ENCODE assay signal across 11 cellular contexts in the genomic region with DNA sequence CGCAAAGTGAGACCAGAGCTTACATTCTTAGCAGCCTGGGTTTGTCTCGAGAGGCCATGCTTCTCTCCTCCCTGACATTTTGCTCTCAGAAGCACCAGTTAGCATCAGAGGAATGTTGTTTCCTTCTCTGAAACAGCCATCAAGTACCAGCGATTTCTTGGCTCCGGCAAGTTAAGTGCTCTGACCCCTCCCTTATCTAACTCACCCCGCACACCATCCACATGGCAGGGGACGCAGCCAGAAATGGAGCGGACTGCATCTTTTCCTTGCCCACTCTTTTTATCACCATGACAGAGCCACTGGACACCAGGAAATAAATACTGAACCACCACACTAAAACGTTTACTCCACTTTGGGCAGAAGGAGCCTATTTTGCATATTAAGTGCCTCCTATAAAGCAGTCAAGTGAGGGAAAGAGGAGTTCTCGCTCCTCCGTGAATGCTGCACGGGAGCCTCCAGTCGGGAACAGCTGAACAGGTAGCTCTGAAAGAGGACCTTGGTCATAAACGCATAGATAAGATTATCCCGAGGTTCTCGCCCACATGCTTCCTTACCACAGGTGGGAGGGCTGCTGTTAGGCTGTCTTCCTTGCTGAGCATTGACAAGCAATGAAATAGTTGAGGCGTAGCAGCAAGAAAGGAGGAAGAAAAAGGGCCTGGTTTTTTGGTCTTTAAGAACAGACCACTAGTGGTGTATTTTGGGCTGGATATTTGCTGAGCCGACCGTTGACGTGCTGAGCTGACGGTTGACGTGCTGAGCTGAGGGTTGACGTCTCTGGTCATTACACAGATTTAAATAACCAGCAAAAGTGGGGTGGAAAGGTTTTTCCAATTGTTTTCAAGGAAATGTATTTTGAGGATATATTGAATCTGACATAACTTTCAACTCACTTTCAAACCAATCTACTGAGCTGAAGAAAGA.
DNase-seq lines count a peak whose midpoint lies in the region; ATAC-seq and TF ChIP-seq lines count a peak whose summit lies in the region.
"Had no signal": no experiment of that assay in that cellular context is flagged by ENCODE, and none has a peak within 500 bp of the region (broad histone marks: within the 10 kb centered on the region; RNA-seq: fewer than 3 reads in every experiment).

No MANE protein-coding gene starts in this region.

- WGBS in gastroesophageal sphincter (ENCODE audit: low coverage in 1 of 2), 2 donors, result 67 to 78% methylated on average over 15 to 19 of the region's 22 CpGs

- H3K27ac ChIP-seq in breast epithelium, result peak overlapping the region; percentile 96 to 97
- peak overlapping the region; percentile 85 to 97 (median 93) for H3K27ac ChIP-seq in gastroesophageal sphincter
- peak overlapping the region; percentile 88 for H3K27ac ChIP-seq in vagina

- no peak for ATAC-seq in gastroesophageal sphincter
- ATAC-seq in natural killer cell, result no peak
- ATAC-seq in GM18520 (IDR thresholded peaks at IDR 0.05; ENCODE audit: unreplicated experiment), result no peak

- H3K9me3 Mint-ChIP-seq in MCF 10A (ENCODE audit: unreplicated experiment), result no peaks in the 10 kb centered on the region
- no peaks in the 10 kb centered on the region for H3K9me3 Mint-ChIP-seq in natural killer cell

- H3K4me1 ChIP-seq in breast epithelium (no peaks in the 10 kb centered on the region), gastroesophageal sphincter (peaks cover 2 to 27% (median 11%) of the 10 kb centered on the region in 3 donors), vagina (peaks cover 39% of the 10 kb centered on the region)

- CTCF ChIA-PET in MCF 10A (lab: Yijun Ruan, JAX), result interaction anchor here (0.6 to 2.7 kb wide), 7 partner anchors 8 to 1408 kb away, joined by 3 to 15 read pairs (median 3); no protein-coding TSS in a partner anchor

- no peak for TF ChIP-seq EP300 in gastroesophageal sphincter (IDR thresholded peaks at IDR 0.05)

- no peak overlapping the region for H3K4me3 Mint-ChIP-seq in MCF 10A (ENCODE audit: unreplicated experiment)
- H3K4me3 Mint-ChIP-seq in natural killer cell, result no peak overlapping the region

- H3K36me3 Mint-ChIP-seq in MCF 10A (ENCODE audit: insufficient read depth, unreplicated experiment), result peaks cover 75% of the 10 kb centered on the region
- peaks cover 17% of the 10 kb centered on the region for H3K36me3 Mint-ChIP-seq in natural killer cell

- TF ChIP-seq POLR2A in breast epithelium (IDR thresholded peaks at IDR 0.05), result no peak
- TF ChIP-seq POLR2A in gastroesophageal sphincter (IDR thresholded peaks at IDR 0.05), result no peak
- TF ChIP-seq POLR2A in vagina (IDR thresholded peaks at IDR 0.05), result no peak

- H3K27me3 Mint-ChIP-seq in MCF 10A (ENCODE audit: insufficient read depth, unreplicated experiment), result no peaks in the 10 kb centered on the region
- no peaks in the 10 kb centered on the region for H3K27me3 Mint-ChIP-seq in natural killer cell (ENCODE audit: low read depth in 2 of 2)

- H3K4me3 ChIP-seq in breast epithelium (peak overlapping the region in 1 of 3 donors; percentile 40), gastroesophageal sphincter (peak overlapping the region; percentile 42 to 57), vagina (peak overlapping the region; percentile 46 to 49)

- BruUV-seq in MCF 10A (replicated peaks; lab: Mats Ljungman, UMichigan), result no TSS peak

- TF ChIP-seq CTCF in breast epithelium (IDR thresholded peaks at IDR 0.05), result no peak
- no peak for TF ChIP-seq CTCF in MCF 10A (IDR thresholded peaks at IDR 0.05; ENCODE audit: unreplicated experiment)
- no peak for TF ChIP-seq CTCF in gastroesophageal sphincter (IDR thresholded peaks at IDR 0.05)
- TF ChIP-seq CTCF in natural killer cell (IDR thresholded peaks at IDR 0.05), result no peak
- TF ChIP-seq CTCF in vagina (IDR thresholded peaks at IDR 0.05), result no peak

- H3K36me3 ChIP-seq in breast epithelium (no peaks in the 10 kb centered on the region), gastroesophageal sphincter (peaks cover 0 to 49% of the 10 kb centered on the region in 2 donors), vagina (peaks cover 0 to 26% of the 10 kb centered on the region in 2 donors)

- intact Hi-C loops in breast epithelium (cut with DNase I; ENCODE audit: low total_unique reads), result no loop called here
- intact Hi-C loops in MCF 10A (cut with micrococcal nuclease), result no loop called here
- intact Hi-C loops in natural killer cell (cut with micrococcal nuclease), result no loop called here
- intact Hi-C loops in vagina (cut with DNase I), result loop anchor here (10.0 kb wide), 1 partner anchor 133 kb away; no protein-coding TSS in a partner anchor

- POLR2A ChIA-PET in MCF 10A (lab: Yijun Ruan, JAX), result interaction anchor here (0.7 to 1.2 kb wide), 3 partner anchors 11 to 945 kb away, joined by 3 to 4 read pairs (median 4); no protein-coding TSS in a partner anchor

- H3K27me3 ChIP-seq in breast epithelium (no peaks in the 10 kb centered on the region), gastroesophageal sphincter (no peaks in the 10 kb centered on the region), vagina (no peaks in the 10 kb centered on the region)

- no peaks in the 10 kb centered on the region for H3K4me1 Mint-ChIP-seq in MCF 10A (ENCODE audit: insufficient read depth, unreplicated experiment)
- peaks cover 22 to 27% of the 10 kb centered on the region in 2 donors for H3K4me1 Mint-ChIP-seq in natural killer cell

- H3K9me3 ChIP-seq in breast epithelium, result no peaks in the 10 kb centered on the region
- H3K9me3 ChIP-seq in gastroesophageal sphincter, result no peaks in the 10 kb centered on the region
- H3K9me3 ChIP-seq in vagina, result no peaks in the 10 kb centered on the region

- H3K27ac Mint-ChIP-seq in MCF 10A (ENCODE audit: low read depth, unreplicated experiment) (no peak overlapping the region), natural killer cell (peak overlapping the region; percentile 92 to 93)

- no peak for DNase-seq in breast epithelium (ENCODE audit: low spot score in 2 of 2)
- no peak for DNase-seq in MCF 10A (ENCODE audit: unreplicated experiment)
- no peak for DNase-seq in natural killer cell
- no peak for DNase-seq in vagina (ENCODE audit: extremely low spot score in 2 of 2)
- DNase-seq in RPMI8226, result no peak
- DNase-seq in stimulated activated CD4-positive, alpha-beta T cell treated with anti-CD3 and anti-CD28 coated beads, Interleukin-1b, Interleukin-23, amount 100 ng/mL, for 48 hours, result no peak
- DNase-seq: activated CD4-positive, alpha-beta T cell treated with anti-CD3 and anti-CD28 coated beads, Interleukin-2, amount 50 U/mL, for 1 hour; cerebellar nuclear complex; Karpas-422 had no signal
